Comparison of ENCODE assay signal across 27 cellular contexts in the genomic region with DNA sequence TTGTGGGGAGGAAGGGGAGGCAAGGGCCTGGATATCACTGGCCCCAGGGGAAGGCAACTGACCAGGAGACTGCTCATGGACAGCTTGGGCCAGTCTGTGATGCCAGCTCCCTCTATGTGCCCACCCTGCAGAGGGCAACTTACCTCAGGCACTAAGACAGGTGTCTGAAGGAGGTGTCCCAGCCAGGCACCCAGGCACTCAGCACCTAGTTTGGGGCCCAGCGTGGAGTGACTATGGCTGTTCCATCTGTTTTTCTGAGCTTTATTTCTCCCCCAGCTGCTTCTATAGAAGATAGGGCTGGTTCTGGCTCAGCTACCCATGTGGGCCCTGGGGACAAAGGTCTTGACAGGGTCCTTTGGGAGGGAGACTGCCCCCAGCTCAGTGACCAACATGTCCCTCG.
"Had no signal": no experiment of that assay in that cellular context is flagged by ENCODE, and none has a peak within 500 bp of the region (broad histone marks: within the 10 kb centered on the region; RNA-seq: fewer than 3 reads in every experiment).

No MANE protein-coding gene starts in this region.

- H3K4me3 ChIP-seq: left lung, lower lobe of right lung, right atrium auricular region, right lobe of liver, smooth muscle cell, stomach, testis, thyroid gland, transverse colon, upper lobe of left lung had no signal

- DNase-seq: hypothalamus; immature natural killer cell; kidney; left colon; left lung; lower lobe of right lung; mammary epithelial cell; mesenchymal stem cell; naive B cell; natural killer cell; occipital lobe; right lobe of liver; stimulated activated CD4-positive, alpha-beta T cell treated with anti-CD3 and anti-CD28 coated beads, Interleukin-12 subunit alpha, Interleukin-12 subunit beta, amount 100 ng/mL, for 4 hours; stimulated activated CD4-positive, alpha-beta T cell treated with anti-CD3 and anti-CD28 coated beads, Interleukin-15, amount 100 ng/mL, for 24 hours; stimulated activated CD4-positive, alpha-beta T cell treated with anti-CD3 and anti-CD28 coated beads, Interleukin-2, amount 100 ng/mL, for 24 hours; stimulated activated CD4-positive, alpha-beta T cell treated with anti-CD3 and anti-CD28 coated beads, Interleukin-4, amount 100 ng/mL, for 1 hour; stimulated activated naive B cell treated with anti-CD40 and anti-IgM and Interleukin-4, amounts not matched to agents 10 μg/mL and 1 μg/mL and 100 μg/mL, for 72 hours; stimulated activated naive CD8-positive, alpha-beta T cell treated with anti-CD3 and anti-CD28 coated beads, Interleukin-15, Interleukin-2, amounts not matched to agents 100 U/mL and 50 U/mL, for 24 hours; stomach; testis; thyroid gland; transverse colon had no signal

- H3K27ac ChIP-seq: left lung, lower lobe of right lung, neutrophil, parathyroid adenoma, right atrium auricular region, right lobe of liver, stomach, testis, thyroid gland, transverse colon, upper lobe of left lung had no signal

- H3K9ac ChIP-seq: parathyroid adenoma had no signal

- H3K36me3 ChIP-seq: left lung, lower lobe of right lung, neutrophil, right atrium auricular region, right lobe of liver, stomach, thyroid gland, transverse colon, upper lobe of left lung had no signal

- H3K4me2 ChIP-seq: smooth muscle cell had no signal

- H3K27me3 ChIP-seq: neutrophil, right atrium auricular region, right lobe of liver, testis, thyroid gland, transverse colon, upper lobe of left lung had no signal

- ATAC-seq: left colon; left lung; lower lobe of right lung; natural killer cell; right lobe of liver; stimulated activated naive B cell treated with anti-CD40 and anti-IgM and Interleukin-4, amounts not matched to agents 10 μg/mL and 1 μg/mL and 100 μg/mL, for 72 hours; stimulated activated naive CD8-positive, alpha-beta T cell treated with anti-CD3 and anti-CD28 coated beads, Interleukin-15, Interleukin-2, amounts not matched to agents 100 U/mL and 50 U/mL, for 24 hours had no signal

- H3K4me1 ChIP-seq: left lung, lower lobe of right lung, parathyroid adenoma, right atrium auricular region, right lobe of liver, stomach, thyroid gland, transverse colon, upper lobe of left lung had no signal

- H3K9me3 ChIP-seq: left lung, lower lobe of right lung, neutrophil, right atrium auricular region, right lobe of liver, stomach, testis, thyroid gland, transverse colon, upper lobe of left lung had no signal

- H2AFZ ChIP-seq: parathyroid adenoma had no signal
